Comparison of ENCODE assay signal across 19 cellular contexts in genomic region chr12:62135553-62136200, GRCh38.
DNase-seq lines count a peak whose midpoint lies in the region; ATAC-seq, FAIRE-seq and TF ChIP-seq lines count a peak whose summit lies in the region.
"Had no signal": no experiment of that assay in that cellular context is flagged by ENCODE, and none has a peak within 500 bp of the region (broad histone marks: within the 10 kb centered on the region; RNA-seq: fewer than 3 reads in every experiment).

No MANE protein-coding gene starts in this region.

- no peak overlapping the region for H2AK9ac ChIP-seq in IMR-90 (replicated peaks; ENCODE audit: low read depth, low read length, poor library complexity)

- H2BK20ac ChIP-seq in IMR-90 (ENCODE audit: low read depth, low read length): no peak overlapping the region
- no peak overlapping the region for H2BK20ac ChIP-seq in H1 (ENCODE audit: low read length)

- in situ Hi-C loops in IMR-90 (cut with MboI; ENCODE audit: low sequenced_read_pairs): no loop called here
- in situ Hi-C loops in ACHN (cut with HindIII; ENCODE audit: low pct_ligation_motif_present, low pct_unique_long_range_greater_than_20kb, low sequenced_read_pairs): no loop called here

- intact Hi-C loops in IMR-90 (cut with micrococcal nuclease): no loop called here
- intact Hi-C loops in CD4-positive, alpha-beta memory T cell (cut with micrococcal nuclease): no loop called here
- intact Hi-C loops in activated CD4-positive, alpha-beta T cell treated with anti-CD3 and anti-CD28 coated beads for 36 hours (cut with DNase I, micrococcal nuclease): no loop called here

- TF ChIP-seq CTCF in A549 (IDR thresholded peaks at IDR 0.05) (no peak), IMR-90 (conservative IDR thresholded peaks at IDR 0.05; ENCODE audit: low read depth, low read length) (no peak), H1 (IDR thresholded peaks at IDR 0.05; ENCODE audit: control extremely low read depth in 1 of 3, insufficient read depth in 1 of 3, low read depth in 1 of 3, low read length in 3 of 3) (no peak), foreskin fibroblast (IDR thresholded peaks at IDR 0.05; ENCODE audit: low read depth, low read length) (no peak)

- CTCF ChIA-PET in A549 (lab: Yijun Ruan, JAX) (interaction anchor here (1.4 to 2.2 kb wide), 2 partner anchors 12 to 17 kb away, joined by 3 to 4 read pairs; no protein-coding TSS in a partner anchor), IMR-90 (lab: Yijun Ruan, JAX) (interaction anchor here (1.8 kb wide), 1 partner anchor 12 kb away, joined by 4 read pairs; no protein-coding TSS in a partner anchor), H1 (lab: Charles Lee; ENCODE audit: partially characterized antibody) (interaction anchor here (1.3 to 4.1 kb wide), 2 partner anchors 12 to 128 kb away, joined by 3 to 23 read pairs; no protein-coding TSS in a partner anchor)
- CTCF ChIA-PET in CD4-positive, alpha-beta memory T cell (lab: Charles Lee; ENCODE audit: partially characterized antibody): interaction anchor here (1.9 kb wide), 1 partner anchor 13 kb away, joined by 6 read pairs; no protein-coding TSS in a partner anchor
- CTCF ChIA-PET in activated CD4-positive, alpha-beta T cell treated with anti-CD3 and anti-CD28 coated beads for 36 hours (lab: Charles Lee): interaction anchor here (1.2 to 1.5 kb wide), 3 partner anchors 12 to 75 kb away, joined by 3 read pairs; no protein-coding TSS in a partner anchor

- H2BK5ac ChIP-seq in IMR-90 (ENCODE audit: low read depth, low read length, poor library complexity, severe bottlenecking): no peak overlapping the region
- no peak overlapping the region for H2BK5ac ChIP-seq in H1 (ENCODE audit: low read depth, low read length)

- H3K79me2 ChIP-seq in H1 (ENCODE audit: control insufficient read depth in 1 of 2, insufficient read depth in 2 of 2, low read length in 2 of 2): no peaks in the 10 kb centered on the region

- H2BK120ac ChIP-seq in IMR-90 (ENCODE audit: low read depth, low read length) (no peak overlapping the region), H1 (replicated peaks; ENCODE audit: low read depth, low read length) (no peak overlapping the region)

- no peak overlapping the region for H2AFZ ChIP-seq in IMR-90 (replicated peaks; ENCODE audit: low read length, poor library complexity)
- no peak overlapping the region for H2AFZ ChIP-seq in H1 (ENCODE audit: low read length)

- H4K8ac ChIP-seq in IMR-90 (ENCODE audit: low read depth in 2 of 2, low read length in 2 of 2): no peak overlapping the region
- no peak overlapping the region for H4K8ac ChIP-seq in H1 (ENCODE audit: extremely low read depth, insufficient read depth, low read length)

- H3K27me3 ChIP-seq in IMR-90 (ENCODE audit: control insufficient read depth, insufficient read depth, low read length) (no peaks in the 10 kb centered on the region), H1 (replicated peaks in 1 of 4; ENCODE audit: control insufficient read depth in 3 of 4, extremely low read depth in 1 of 4, insufficient read depth in 3 of 4, low read length in 3 of 4) (no peaks in the 10 kb centered on the region)
- H3K27me3 ChIP-seq in CD4-positive, alpha-beta memory T cell (ENCODE audit: insufficient read depth, low read length): no peaks in the 10 kb centered on the region

- no peaks in the 10 kb centered on the region for H3K9me3 Mint-ChIP-seq in CD4-positive, alpha-beta memory T cell
- H3K9me3 Mint-ChIP-seq in activated CD4-positive, alpha-beta T cell treated with anti-CD3 and anti-CD28 coated beads for 36 hours (ENCODE audit: low read depth): no peaks in the 10 kb centered on the region
- H3K9me3 Mint-ChIP-seq: CD4-positive, alpha-beta T cell; IgD-negative memory B cell had no signal

- POLR2A ChIA-PET in A549 (lab: Yijun Ruan, JAX): no interaction called here
- POLR2A ChIA-PET in IMR-90 (lab: Charles Lee; ENCODE audit: unreplicated experiment): no interaction called here
- POLR2A ChIA-PET in H1 (lab: Charles Lee; ENCODE audit: partially characterized antibody): no interaction called here
- POLR2A ChIA-PET in CD4-positive, alpha-beta memory T cell (lab: Charles Lee; ENCODE audit: partially characterized antibody): no interaction called here
- POLR2A ChIA-PET in activated CD4-positive, alpha-beta T cell treated with anti-CD3 and anti-CD28 coated beads for 36 hours (lab: Charles Lee): no interaction called here

- H3K56ac ChIP-seq in IMR-90 (ENCODE audit: extremely low read depth, insufficient read depth, low read length) (no peak overlapping the region), H1 (replicated peaks; ENCODE audit: insufficient read length, low read depth, low read length) (no peak overlapping the region)

- no peaks in the 10 kb centered on the region for H3K4me1 ChIP-seq in A549
- H3K4me1 ChIP-seq in IMR-90 (ENCODE audit: control insufficient read depth, insufficient read depth, low read length): no peaks in the 10 kb centered on the region
- no peaks in the 10 kb centered on the region for H3K4me1 ChIP-seq in H1 (replicated peaks in 1 of 4; ENCODE audit: control insufficient read depth in 3 of 4, insufficient read depth in 4 of 4, low read length in 3 of 4)
- no peaks in the 10 kb centered on the region for H3K4me1 ChIP-seq in CD4-positive, alpha-beta memory T cell (ENCODE audit: insufficient read depth, low read length)
- H3K4me1 ChIP-seq: HAP-1 had no signal

- no peaks in the 10 kb centered on the region for H3K9me3 ChIP-seq in A549
- H3K9me3 ChIP-seq in IMR-90 (ENCODE audit: control insufficient read depth, insufficient read depth, low read length): no peaks in the 10 kb centered on the region
- H3K9me3 ChIP-seq in H1 (ENCODE audit: insufficient read depth in 2 of 2, low read depth in 1 of 2, low read length in 1 of 2): no peaks in the 10 kb centered on the region
- no peaks in the 10 kb centered on the region for H3K9me3 ChIP-seq in CD4-positive, alpha-beta memory T cell (ENCODE audit: control insufficient read depth in 1 of 2, low read length in 2 of 2)
- H3K9me3 ChIP-seq: HAP-1 had no signal

- no peak for TF ChIP-seq RAD21 in A549 (conservative IDR thresholded peaks at IDR 0.05 in 1 of 2, IDR thresholded peaks at IDR 0.05 in 1 of 2)
- TF ChIP-seq RAD21 in IMR-90 (IDR thresholded peaks at IDR 0.05; ENCODE audit: low read length): no peak
- TF ChIP-seq RAD21 in H1 (IDR thresholded peaks at IDR 0.05 in 1 of 2, conservative IDR thresholded peaks at IDR 0.05 in 1 of 2; ENCODE audit: low read depth in 2 of 2, low read length in 2 of 2): no peak

- H3K4ac ChIP-seq in IMR-90 (ENCODE audit: low read depth, low read length): no peak overlapping the region
- no peak overlapping the region for H3K4ac ChIP-seq in H1 (replicated peaks; ENCODE audit: insufficient read length, low read depth, low read length)

- H3K27ac ChIP-seq in A549 (no peak overlapping the region), IMR-90 (ENCODE audit: insufficient read depth, low read length) (no peak overlapping the region), H1 (ENCODE audit: low read depth, low read length) (no peak overlapping the region)
- H3K27ac ChIP-seq in CD4-positive, alpha-beta memory T cell (ENCODE audit: low read depth, low read length): no peak overlapping the region
- H3K27ac ChIP-seq: C4-2B had no signal

- no peak for TF ChIP-seq EP300 in A549 (IDR thresholded peaks at IDR 0.05)
- no peak for TF ChIP-seq EP300 in H1 (IDR thresholded peaks at IDR 0.05; ENCODE audit: borderline replicate concordance in 1 of 2, low read depth in 2 of 2, low read length in 2 of 2)

- H3K27me3 Mint-ChIP-seq in CD4-positive, alpha-beta memory T cell: peaks cover 0 to 3% of the 10 kb centered on the region in 2 donors
- no peaks in the 10 kb centered on the region for H3K27me3 Mint-ChIP-seq in activated CD4-positive, alpha-beta T cell treated with anti-CD3 and anti-CD28 coated beads for 36 hours
- H3K27me3 Mint-ChIP-seq: CD4-positive, alpha-beta T cell had no signal

- H3K23ac ChIP-seq in IMR-90 (ENCODE audit: low read depth, low read length) (no peak overlapping the region), H1 (ENCODE audit: insufficient read length) (no peak overlapping the region)

- no peaks in the 10 kb centered on the region for H4K20me1 ChIP-seq in IMR-90 (ENCODE audit: insufficient read depth, low read length)
- no peaks in the 10 kb centered on the region for H4K20me1 ChIP-seq in H1 (replicated peaks in 1 of 2; ENCODE audit: control insufficient read depth in 1 of 2, insufficient read depth in 2 of 2, low read length in 2 of 2)

- no peak overlapping the region for H3K9ac ChIP-seq in IMR-90 (ENCODE audit: low read depth, low read length)
- no peak overlapping the region for H3K9ac ChIP-seq in H1 (replicated peaks in 1 of 4; ENCODE audit: extremely low read depth in 1 of 4, low read depth in 3 of 4, low read length in 3 of 4)

- H3K4me3 Mint-ChIP-seq in CD4-positive, alpha-beta memory T cell: no peak overlapping the region
- H3K4me3 Mint-ChIP-seq in activated CD4-positive, alpha-beta T cell treated with anti-CD3 and anti-CD28 coated beads for 36 hours: no peak overlapping the region
- H3K4me3 Mint-ChIP-seq: CD4-positive, alpha-beta T cell; IgD-negative memory B cell had no signal

- no peak overlapping the region for H2BK12ac ChIP-seq in H1 (ENCODE audit: low read depth, low read length)

- H4K5ac ChIP-seq in IMR-90 (ENCODE audit: low read depth, low read length): no peak overlapping the region
- no peak overlapping the region for H4K5ac ChIP-seq in H1 (ENCODE audit: insufficient read length, low read depth, low read length)

- H3K79me1 ChIP-seq in IMR-90 (ENCODE audit: low read depth in 1 of 2, low read length in 2 of 2) (no peaks in the 10 kb centered on the region), H1 (ENCODE audit: low read depth, low read length) (no peaks in the 10 kb centered on the region)

- no peak overlapping the region for H3K27ac Mint-ChIP-seq in CD4-positive, alpha-beta memory T cell
- no peak overlapping the region for H3K27ac Mint-ChIP-seq in activated CD4-positive, alpha-beta T cell treated with anti-CD3 and anti-CD28 coated beads for 36 hours
- H3K27ac Mint-ChIP-seq: CD4-positive, alpha-beta T cell; IgD-negative memory B cell had no signal

- no peak for DNase-seq in A549 (ENCODE audit: low read depth in 1 of 2, low spot score in 1 of 2)
- DNase-seq in IMR-90: no peak
- DNase-seq in H1 (ENCODE audit: low read depth in 1 of 2, low spot score in 2 of 2): no peak
- DNase-seq in foreskin fibroblast: peak; percentile 3 to 28
- no peak for DNase-seq in T1000 (lab: John Stamatoyannopoulos, UW)
- no peak for DNase-seq in CD4-positive, alpha-beta memory T cell
- DNase-seq in ACHN: no peak
- DNase-seq in activated CD4-positive, alpha-beta T cell treated with anti-CD3 and anti-CD28 coated beads for 36 hours: no peak
- DNase-seq: 8988T; AML-193; Calu3; CD4-positive, alpha-beta T cell; DMS53; DND-41; EL had no signal

- H4K91ac ChIP-seq in IMR-90 (ENCODE audit: insufficient read depth, low read depth, low read length) (no peak overlapping the region), H1 (replicated peaks; ENCODE audit: insufficient read length, low read length) (no peak overlapping the region)

- dilution Hi-C loops in IMR-90 (cut with HindIII; ENCODE audit: low sequenced_read_pairs, unreplicated experiment): no loop called here

- 10% methylated on average over 3 of the region's 3 CpGs for WGBS in A549 (ENCODE audit: missing lambda C conversion rate)
- WGBS in IMR-90 (ENCODE audit: extremely low coverage in 2 of 2, insufficient read length in 1 of 2), 2 experiments: no CpG with 5 or more reads among the region's 3 CpGs
- WGBS in H1 (ENCODE audit: extremely low coverage in 1 of 2, insufficient coverage in 1 of 2, insufficient read length in 1 of 2, insufficient replicate concordance in 2 of 2, low coverage in 1 of 2, low lambda C conversion rate in 2 of 2, missing lambda C conversion rate in 1 of 2), 2 experiments: 88% methylated on average over 3 of the region's 3 CpGs; no CpG with 5 or more reads in 1 of the 2 experiments

- H3K9me1 ChIP-seq in IMR-90 (ENCODE audit: insufficient read depth, low read length): no peaks in the 10 kb centered on the region

- no peaks in the 10 kb centered on the region for H3K36me3 ChIP-seq in IMR-90 (ENCODE audit: control insufficient read depth, insufficient read depth, low read length)
- H3K36me3 ChIP-seq in H1 (ENCODE audit: control insufficient read depth in 2 of 4, insufficient read depth in 4 of 4, low read length in 3 of 4): no peaks in the 10 kb centered on the region
- H3K36me3 ChIP-seq in CD4-positive, alpha-beta memory T cell (ENCODE audit: insufficient read depth, low read length): no peaks in the 10 kb centered on the region
- H3K36me3 ChIP-seq: HAP-1 had no signal

- FAIRE-seq in A549 (lab: Jason Lieb, UNC) (peak; percentile 39), H1 (lab: Jason Lieb, UNC) (no peak)
- FAIRE-seq: GM12878 had no signal

- no peak overlapping the region for H3K4me2 ChIP-seq in A549
- no peak overlapping the region for H3K4me2 ChIP-seq in IMR-90 (ENCODE audit: low read depth, low read length)
- H3K4me2 ChIP-seq in H1 (ENCODE audit: insufficient read depth in 1 of 2, low read depth in 2 of 2, low read length in 2 of 2): no peak overlapping the region

- H3K23me2 ChIP-seq in H1 (ENCODE audit: low read depth, low read length): no peaks in the 10 kb centered on the region; the same call in 1 of the 2 replicates

- no peak for TF ChIP-seq POLR2A in A549 (IDR thresholded peaks at IDR 0.05; ENCODE audit: low read length)
- no peak for TF ChIP-seq POLR2A in IMR-90 (IDR thresholded peaks at IDR 0.05; ENCODE audit: low read depth, low read length)
- no peak for TF ChIP-seq POLR2A in H1 (IDR thresholded peaks at IDR 0.05; ENCODE audit: control extremely low read depth in 1 of 2, low read depth in 2 of 2, low read length in 2 of 2)

- H3K18ac ChIP-seq in IMR-90 (ENCODE audit: low read depth, low read length) (no peak overlapping the region), H1 (ENCODE audit: extremely low read depth, low read length) (no peak overlapping the region)

- H2BK15ac ChIP-seq in IMR-90 (ENCODE audit: low read depth, low read length): no peak overlapping the region
- H2BK15ac ChIP-seq in H1 (ENCODE audit: low read length): no peak overlapping the region

- H3K4me1 Mint-ChIP-seq in CD4-positive, alpha-beta memory T cell: no peaks in the 10 kb centered on the region
- H3K4me1 Mint-ChIP-seq in activated CD4-positive, alpha-beta T cell treated with anti-CD3 and anti-CD28 coated beads for 36 hours: no peaks in the 10 kb centered on the region
- H3K4me1 Mint-ChIP-seq: IgD-negative memory B cell had no signal

- H2AK5ac ChIP-seq in IMR-90 (ENCODE audit: low read depth, low read length) (no peak overlapping the region), H1 (ENCODE audit: low read depth, low read length) (no peak overlapping the region)

- H3K14ac ChIP-seq in IMR-90 (replicated peaks; ENCODE audit: low read depth, low read length): no peak overlapping the region
- H3K14ac ChIP-seq in H1 (ENCODE audit: insufficient read length): no peak overlapping the region

- H3K4me3 ChIP-seq in A549 (no peak overlapping the region), IMR-90 (ENCODE audit: insufficient read depth, low read depth, low read length) (no peak overlapping the region), H1 (ENCODE audit: extremely low read depth in 1 of 4, insufficient read depth in 2 of 4, low read depth in 3 of 4, low read length in 4 of 4) (no peak overlapping the region), foreskin fibroblast (ENCODE audit: low read depth in 1 of 2, low read length in 2 of 2) (no peak overlapping the region)
- H3K4me3 ChIP-seq in CD4-positive, alpha-beta memory T cell (ENCODE audit: low read length in 2 of 2): no peak overlapping the region
- H3K4me3 ChIP-seq: GM12878, HAP-1 had no signal

- no TSS peak for BruUV-seq in IMR-90 (replicated peaks; lab: Mats Ljungman, UMichigan)

- ATAC-seq in A549 (no peak), IMR-90 (ENCODE audit: low read depth) (no peak)
- no peak for ATAC-seq in activated CD4-positive, alpha-beta T cell treated with anti-CD3 and anti-CD28 coated beads for 36 hours
- ATAC-seq: GM12878 had no signal

- no peaks in the 10 kb centered on the region for H3K36me3 Mint-ChIP-seq in CD4-positive, alpha-beta memory T cell
- no peaks in the 10 kb centered on the region for H3K36me3 Mint-ChIP-seq in activated CD4-positive, alpha-beta T cell treated with anti-CD3 and anti-CD28 coated beads for 36 hours (ENCODE audit: low read depth)
- H3K36me3 Mint-ChIP-seq: IgD-negative memory B cell had no signal

Comparison
In these comparisons a context has a peak if more than half of its experiments do, and no peak if none do; other contexts are left out.
1. DNase-seq: peak in foreskin fibroblast (2 of 2); none in A549 (0 of 2), IMR-90 (single experiment), H1 (0 of 2), T1000 (single experiment), CD4-positive, alpha-beta memory T cell (0 of 5), ACHN (single experiment) and activated CD4-positive, alpha-beta T cell treated with anti-CD3 and anti-CD28 coated beads for 36 hours (single experiment).
2. Of the 18 proteins assayed by ChIP-seq in both H1 and A549: peak only in H1: none; only in A549: MAFK; in both: none; in neither: 16; mixed calls (peak in some experiments, not most) for 1.